ENCODE assay signal across 24 cellular contexts in genomic region chr9:135605238-135605781, GRCh38. TPM values are rescaled to one million over a fixed set of nuclear protein-coding genes. Genes with fewer than 3 reads are reported as not detected.
DNase-seq lines count a peak whose midpoint lies in the region; ATAC-seq and TF ChIP-seq lines count a peak whose summit lies in the region.
"Had no signal": no experiment of that assay in that cellular context is flagged by ENCODE, and none has a peak within 500 bp of the region (broad histone marks: within the 10 kb centered on the region; RNA-seq: fewer than 3 reads in every experiment).

No MANE protein-coding gene starts in this region.

- no peak overlapping the region for H2BK5ac ChIP-seq in IMR-90 (ENCODE audit: low read depth, low read length, poor library complexity, severe bottlenecking)

- no CpG with 5 or more reads among the region's 14 CpGs for WGBS in IMR-90 (ENCODE audit: extremely low coverage in 2 of 2, insufficient read length in 1 of 2), 2 experiments
- 57 to 71% methylated on average over 14 of the region's 14 CpGs for WGBS in sigmoid colon, 2 donors

- H4K8ac ChIP-seq in IMR-90 (ENCODE audit: low read depth in 2 of 2, low read length in 2 of 2): no peak overlapping the region

- intact Hi-C loops in IMR-90 (cut with micrococcal nuclease) (loop anchor here (10.0 kb wide), 1 partner anchor 189 kb away; no protein-coding TSS in a partner anchor), head of caudate nucleus (cut with DNase I) (loop anchor here (10.0 kb wide), 1 partner anchor 519 kb away; no protein-coding TSS in a partner anchor), sigmoid colon (cut with DNase I) (no loop called here)

- H3K9me3 ChIP-seq in IMR-90 (ENCODE audit: control insufficient read depth, insufficient read depth, low read length) (no peaks in the 10 kb centered on the region), sigmoid colon (no peaks in the 10 kb centered on the region)
- H3K9me3 ChIP-seq: uterus had no signal

- no peaks in the 10 kb centered on the region for H3K36me3 ChIP-seq in IMR-90 (ENCODE audit: control insufficient read depth, insufficient read depth, low read length)
- no peaks in the 10 kb centered on the region for H3K36me3 ChIP-seq in sigmoid colon
- H3K36me3 ChIP-seq: uterus had no signal

- in situ Hi-C loops in IMR-90 (cut with MboI; ENCODE audit: low sequenced_read_pairs): loop anchor here (25.0 kb wide), 1 partner anchor 332 kb away; no protein-coding TSS in a partner anchor

- no peak overlapping the region for H2BK20ac ChIP-seq in IMR-90 (ENCODE audit: low read depth, low read length)

- TF ChIP-seq CTCF in IMR-90 (conservative IDR thresholded peaks at IDR 0.05; ENCODE audit: low read depth, low read length) (no peak), sigmoid colon (IDR thresholded peaks at IDR 0.05) (no peak)

- H3K27ac ChIP-seq in IMR-90 (ENCODE audit: insufficient read depth, low read length) (no peak overlapping the region), sigmoid colon (no peak overlapping the region)
- H3K27ac ChIP-seq: skin epidermis, uterus had no signal

- DNase-seq in activated effector memory CD4-positive, alpha-beta T cell treated with anti-CD3 and anti-CD28 coated beads, Interleukin-2, amount 50 U/mL, for 16 hours: peak; percentile 45
- DNase-seq in activated effector memory CD4-positive, alpha-beta T cell treated with Interleukin-2 at 50 U/mL for 16 hours: no peak
- no peak for DNase-seq in IMR-90
- DNase-seq in head of caudate nucleus: peak in 25 of 42 donors; percentile 8 to 45 (median 27)
- peak; percentile 42 for DNase-seq in sigmoid colon
- DNase-seq in NCI-H510A treated with DMSO at 0.1 percent for 48 hours (lab: John Stamatoyannopoulos, UW): no peak
- DNase-seq in medulla oblongata (ENCODE audit: extremely low spot score): no peak
- DNase-seq: central memory CD4-positive, alpha-beta T cell; EL; GOT3; MM.1S; NCI-H2081 treated with DMSO at 0.1 percent for 48 hours had no signal

- H2AK9ac ChIP-seq in IMR-90 (replicated peaks; ENCODE audit: low read depth, low read length, poor library complexity): no peak overlapping the region

- H4K20me1 ChIP-seq in IMR-90 (ENCODE audit: insufficient read depth, low read length): no peaks in the 10 kb centered on the region

- H3K18ac ChIP-seq in IMR-90 (ENCODE audit: low read depth, low read length): no peak overlapping the region

- no peaks in the 10 kb centered on the region for H3K9me1 ChIP-seq in IMR-90 (ENCODE audit: insufficient read depth, low read length)

- H3K27me3 ChIP-seq in IMR-90 (ENCODE audit: control insufficient read depth, insufficient read depth, low read length) (no peaks in the 10 kb centered on the region; the same call in 1 of the 2 replicates), sigmoid colon (peaks cover 0 to 46% (median 21%) of the 10 kb centered on the region in 3 donors)
- H3K27me3 ChIP-seq: uterus had no signal

- no peak overlapping the region for H3K4ac ChIP-seq in IMR-90 (ENCODE audit: low read depth, low read length)

- peak overlapping the region; percentile 43 for H2AFZ ChIP-seq in IMR-90 (replicated peaks; ENCODE audit: low read length, poor library complexity)

- CTCF ChIA-PET in IMR-90 (lab: Yijun Ruan, JAX): no interaction called here

- no TSS peak for BruUV-seq in IMR-90 (replicated peaks; lab: Mats Ljungman, UMichigan)

- H3K4me3 ChIP-seq in IMR-90 (ENCODE audit: insufficient read depth, low read depth, low read length) (no peak overlapping the region), sigmoid colon (no peak overlapping the region)
- H3K4me3 ChIP-seq: GM12878, skin epidermis, uterus had no signal

- TF ChIP-seq RAD21 in IMR-90 (IDR thresholded peaks at IDR 0.05; ENCODE audit: low read length): no peak

- TF ChIP-seq EP300 in sigmoid colon (IDR thresholded peaks at IDR 0.05): no peak

- H3K4me1 ChIP-seq in IMR-90 (ENCODE audit: control insufficient read depth, insufficient read depth, low read length) (no peaks in the 10 kb centered on the region), sigmoid colon (no peaks in the 10 kb centered on the region)
- H3K4me1 ChIP-seq: uterus had no signal

- no peak for TF ChIP-seq POLR2A in IMR-90 (IDR thresholded peaks at IDR 0.05; ENCODE audit: low read depth, low read length)
- no peak for TF ChIP-seq POLR2A in sigmoid colon (IDR thresholded peaks at IDR 0.05)

- no peak overlapping the region for H3K4me2 ChIP-seq in IMR-90 (ENCODE audit: low read depth, low read length)

- H2AK5ac ChIP-seq in IMR-90 (ENCODE audit: low read depth, low read length): no peak overlapping the region

- no peak overlapping the region for H4K5ac ChIP-seq in IMR-90 (ENCODE audit: low read depth, low read length)

- no peak overlapping the region for H3K56ac ChIP-seq in IMR-90 (ENCODE audit: extremely low read depth, insufficient read depth, low read length)

- no peak overlapping the region for H2BK15ac ChIP-seq in IMR-90 (ENCODE audit: low read depth, low read length)

- no peak overlapping the region for H2BK120ac ChIP-seq in IMR-90 (ENCODE audit: low read depth, low read length)

- ATAC-seq in IMR-90 (ENCODE audit: low read depth) (no peak), HG03025 (IDR thresholded peaks at IDR 0.05; ENCODE audit: low FRiP score, unreplicated experiment) (no peak)
- ATAC-seq: GM12878; Panc1; stimulated activated memory B cell treated with anti-CD40 and anti-IgM and Interleukin-4, amounts not matched to agents 10 μg/mL and 1 μg/mL and 100 μg/mL, for 72 hours; T-cell had no signal

- POLR2A ChIA-PET in IMR-90 (lab: Charles Lee; ENCODE audit: unreplicated experiment): no interaction called here

- no peak overlapping the region for H3K9ac ChIP-seq in IMR-90 (ENCODE audit: low read depth, low read length)

- dilution Hi-C loops in IMR-90 (cut with HindIII; ENCODE audit: low sequenced_read_pairs, unreplicated experiment): no loop called here

- no peak overlapping the region for H3K23ac ChIP-seq in IMR-90 (ENCODE audit: low read depth, low read length)

- no peak overlapping the region for H4K91ac ChIP-seq in IMR-90 (ENCODE audit: insufficient read depth, low read depth, low read length)

- no peaks in the 10 kb centered on the region for H3K79me1 ChIP-seq in IMR-90 (ENCODE audit: low read depth in 1 of 2, low read length in 2 of 2)

- H3K14ac ChIP-seq in IMR-90 (replicated peaks; ENCODE audit: low read depth, low read length): no peak overlapping the region

TF ChIP-seq in IMR-90, 13 proteins besides CTCF, POLR2A, EP300 and RAD21:
- TF ChIP-seq CHD1 (IDR thresholded peaks at IDR 0.05; ENCODE audit: low read depth, low read length): no peak
- no peak for TF ChIP-seq ELK1 (IDR thresholded peaks at IDR 0.05; ENCODE audit: borderline replicate concordance, low read depth, low read length)
- TF ChIP-seq MXI1 (IDR thresholded peaks at IDR 0.05; ENCODE audit: borderline replicate concordance, low read depth, low read length): no peak
- no peak for TF ChIP-seq BHLHE40 (IDR thresholded peaks at IDR 0.05; ENCODE audit: low read depth, low read length)
- no peak for TF ChIP-seq USF2 (IDR thresholded peaks at IDR 0.05; ENCODE audit: low read depth, low read length)
- no peak for TF ChIP-seq FOS (IDR thresholded peaks at IDR 0.05; ENCODE audit: low read depth, low read length)
- no peak for TF ChIP-seq SMC3 (IDR thresholded peaks at IDR 0.05; ENCODE audit: low read depth, low read length)
- no peak for TF ChIP-seq CEBPB (IDR thresholded peaks at IDR 0.05; ENCODE audit: low read depth, low read length)
- no peak for TF ChIP-seq RCOR1 (IDR thresholded peaks at IDR 0.05; ENCODE audit: insufficient replicate concordance, low read length)
- TF ChIP-seq MAZ (IDR thresholded peaks at IDR 0.05; ENCODE audit: borderline replicate concordance, low read depth, low read length): no peak
- TF ChIP-seq RFX5 (IDR thresholded peaks at IDR 0.05; ENCODE audit: low read depth, low read length): no peak
- no peak for TF ChIP-seq MAFK (IDR thresholded peaks at IDR 0.05; ENCODE audit: low read depth, low read length)
- TF ChIP-seq NFE2L2 (IDR thresholded peaks at IDR 0.05; ENCODE audit: low read depth, low read length): no peak

RNA-seq across cellular contexts. Expression of gene GLT6D1, which starts 34.0 kb away (rescaled TPM):
- total RNA-seq in IMR-90 (2012; rRNA removed) (not detected in 2 replicates), sigmoid colon (not detected)
- polyA plus RNA-seq in IMR-90 (2012; rRNA removed) (not detected in 2 replicates), sigmoid colon (not detected)
- not detected in 2 replicates for polyA plus RNA-seq in IMR-90 (2012; cell fraction: cytosol; rRNA removed)
- polyA plus RNA-seq in IMR-90 (2012; cell fraction: nucleus; rRNA removed; ENCODE audit: low replicate concordance): not detected in 2 replicates
- total RNA-seq: frontal cortex, GM12878, lung microvascular endothelial cell, T-cell, uterus had no signal
- polyA plus RNA-seq: AG04450, GM12878, neural cell had no signal

RNA-seq across cellular contexts. Expression of gene PAEP, which starts 43.8 kb away (rescaled TPM):
- total RNA-seq in IMR-90 (2012; rRNA removed) (not detected in 2 replicates), sigmoid colon (not detected)
- polyA plus RNA-seq in IMR-90 (2012; rRNA removed) (not detected in 2 replicates), sigmoid colon (not detected)
- polyA plus RNA-seq in IMR-90 (2012; cell fraction: cytosol; rRNA removed): not detected in 2 replicates
- not detected in 2 replicates for polyA plus RNA-seq in IMR-90 (2012; cell fraction: nucleus; rRNA removed; ENCODE audit: low replicate concordance)
- total RNA-seq: frontal cortex, GM12878, lung microvascular endothelial cell, T-cell, uterus, WTC11 had no signal
- polyA plus RNA-seq: AG04450, GM12878, neural cell had no signal

RNA-seq across cellular contexts. Expression of gene LCN9, which starts 57.8 kb away (rescaled TPM):
- total RNA-seq in IMR-90 (2012; rRNA removed) (not detected in 2 replicates), sigmoid colon (not detected)
- polyA plus RNA-seq in IMR-90 (2012; rRNA removed) (not detected in 2 replicates), sigmoid colon (not detected)
- not detected in 2 replicates for polyA plus RNA-seq in IMR-90 (2012; cell fraction: cytosol; rRNA removed)
- polyA plus RNA-seq in IMR-90 (2012; cell fraction: nucleus; rRNA removed; ENCODE audit: low replicate concordance): not detected in 2 replicates
- total RNA-seq: frontal cortex, GM12878, lung microvascular endothelial cell, T-cell, uterus had no signal
- polyA plus RNA-seq: AG04450, GM12878 had no signal

RNA-seq across cellular contexts. Expression of gene OBP2A, which starts 59.4 kb away (rescaled TPM):
- total RNA-seq in IMR-90 (2012; rRNA removed): not detected in 2 replicates
- polyA plus RNA-seq in IMR-90 (2012; rRNA removed): not detected in 2 replicates
- polyA plus RNA-seq in IMR-90 (2012; cell fraction: cytosol; rRNA removed): not detected in 2 replicates
- polyA plus RNA-seq in IMR-90 (2012; cell fraction: nucleus; rRNA removed; ENCODE audit: low replicate concordance): not detected in 2 replicates
- not detected for total RNA-seq in sigmoid colon
- polyA plus RNA-seq in sigmoid colon: not detected
- total RNA-seq: frontal cortex, GM12878, lung microvascular endothelial cell, T-cell, uterus, WTC11 had no signal
- polyA plus RNA-seq: AG04450, GM12878, neural cell had no signal

Comparison
In these comparisons a context has a peak if more than half of its experiments do, and no peak if none do; other contexts are left out.
1. DNase-seq: peak in activated effector memory CD4-positive, alpha-beta T cell treated with anti-CD3 and anti-CD28 coated beads, Interleukin-2, amount 50 U/mL, for 16 hours (single experiment), head of caudate nucleus (25 of 42) and sigmoid colon (single experiment); none in activated effector memory CD4-positive, alpha-beta T cell treated with Interleukin-2 at 50 U/mL for 16 hours (single experiment), IMR-90 (single experiment), NCI-H510A treated with DMSO at 0.1 percent for 48 hours (single experiment) and medulla oblongata (single experiment).